In the genomic region with DNA sequence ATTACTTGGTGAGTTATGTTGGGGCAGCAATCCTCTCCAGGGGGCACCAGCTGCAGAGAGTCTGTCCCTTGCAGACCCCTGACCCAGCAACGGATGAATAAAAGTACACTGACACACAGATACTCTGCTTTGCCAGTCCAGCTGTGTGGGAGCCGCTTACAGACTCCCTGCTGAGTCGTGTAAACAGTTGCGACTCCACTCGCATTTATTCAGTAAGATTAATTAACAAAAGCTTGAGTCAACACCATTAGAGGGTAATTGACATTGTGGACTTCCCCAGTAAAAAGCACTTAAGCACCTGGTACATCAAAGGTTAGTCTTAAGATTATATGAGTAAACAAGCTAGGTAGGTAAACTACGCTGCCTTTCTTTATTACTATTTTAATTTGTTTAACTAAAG, we compare ENCODE assay signal across 15 cellular contexts.
DNase-seq lines count a peak whose midpoint lies in the region; ATAC-seq and TF ChIP-seq lines count a peak whose summit lies in the region.
"Had no signal": no experiment of that assay in that cellular context is flagged by ENCODE, and none has a peak within 500 bp of the region (broad histone marks: within the 10 kb centered on the region; RNA-seq: fewer than 3 reads in every experiment).

No MANE protein-coding gene starts in this region.

- no peaks in the 10 kb centered on the region for H3K27me3 ChIP-seq in ovary
- no peaks in the 10 kb centered on the region for H3K27me3 ChIP-seq in CD4-positive, alpha-beta memory T cell (ENCODE audit: insufficient read depth, low read length)
- H3K27me3 ChIP-seq: colonic mucosa, MG63, thyroid gland had no signal

- no peak for ATAC-seq in HG03439 (IDR thresholded peaks at IDR 0.05; ENCODE audit: unreplicated experiment)
- ATAC-seq: activated T-helper 17 cell treated with anti-CD3 and anti-CD28 coated beads, Interleukin-2, amount 50 U/mL, for 72 hours; GM12878; psoas muscle had no signal

- H3K4me1 Mint-ChIP-seq in CD4-positive, alpha-beta memory T cell: peaks cover 0 to 3% (median 0%) of the 10 kb centered on the region in 4 donors
- H3K4me1 Mint-ChIP-seq: activated T-helper 17 cell treated with anti-CD3 and anti-CD28 coated beads, Interleukin-2, amount 50 U/mL, for 72 hours had no signal

- H3K27me3 Mint-ChIP-seq in CD4-positive, alpha-beta memory T cell: no peaks in the 10 kb centered on the region
- H3K27me3 Mint-ChIP-seq: activated T-helper 17 cell treated with anti-CD3 and anti-CD28 coated beads, Interleukin-2, amount 50 U/mL, for 72 hours had no signal

- intact Hi-C loops in ovary (cut with DNase I): no loop called here
- intact Hi-C loops in CD4-positive, alpha-beta memory T cell (cut with micrococcal nuclease): no loop called here

- peaks cover 47 to 55% of the 10 kb centered on the region in 2 donors for H3K36me3 Mint-ChIP-seq in CD4-positive, alpha-beta memory T cell

- no peak overlapping the region for H3K27ac ChIP-seq in ovary
- H3K27ac ChIP-seq in CD4-positive, alpha-beta memory T cell (ENCODE audit: low read depth, low read length): no peak overlapping the region
- H3K27ac ChIP-seq: colonic mucosa, psoas muscle, thyroid gland had no signal

- DNase-seq in ELF-1 (ENCODE audit: low read depth, low spot score) (peak; percentile 36), NCI-H146 treated with DMSO at 0.1 percent for 48 hours (lab: John Stamatoyannopoulos, UW; ENCODE audit: unreplicated experiment) (peak; percentile 98), NCI-H748 (lab: John Stamatoyannopoulos, UW; ENCODE audit: unreplicated experiment) (peak; percentile 98), left kidney (ENCODE audit: low read depth, low spot score) (peak; percentile 40), ovary (no peak), AML-193 (lab: John Stamatoyannopoulos, UW) (no peak)
- DNase-seq in CD4-positive, alpha-beta memory T cell: no peak
- DNase-seq: amniotic stem cell, MG63, psoas muscle, thyroid gland had no signal

- no peak overlapping the region for H3K4me3 ChIP-seq in ovary
- no peak overlapping the region for H3K4me3 ChIP-seq in CD4-positive, alpha-beta memory T cell (ENCODE audit: low read length in 2 of 2)
- H3K4me3 ChIP-seq: colonic mucosa, GM12878, MG63, psoas muscle, thyroid gland had no signal

- POLR2A ChIA-PET in CD4-positive, alpha-beta memory T cell (lab: Charles Lee; ENCODE audit: partially characterized antibody): no interaction called here

- no peak for TF ChIP-seq POLR2A in ovary (IDR thresholded peaks at IDR 0.05)

- no peaks in the 10 kb centered on the region for H3K9me3 Mint-ChIP-seq in CD4-positive, alpha-beta memory T cell
- H3K9me3 Mint-ChIP-seq: activated T-helper 17 cell treated with anti-CD3 and anti-CD28 coated beads, Interleukin-2, amount 50 U/mL, for 72 hours had no signal

- CTCF ChIA-PET in CD4-positive, alpha-beta memory T cell (lab: Charles Lee; ENCODE audit: partially characterized antibody): interaction anchor here (1.2 to 1.4 kb wide), 2 partner anchors 14 to 247 kb away, joined by 3 to 4 read pairs; no protein-coding TSS in a partner anchor

- TF ChIP-seq EP300 in ovary (IDR thresholded peaks at IDR 0.05): no peak

- TF ChIP-seq CTCF in ovary (IDR thresholded peaks at IDR 0.05): no peak

- H3K9me3 ChIP-seq in ovary: no peaks in the 10 kb centered on the region
- H3K9me3 ChIP-seq in CD4-positive, alpha-beta memory T cell (ENCODE audit: control insufficient read depth in 1 of 2, low read length in 2 of 2): no peaks in the 10 kb centered on the region
- H3K9me3 ChIP-seq: colonic mucosa, MG63, psoas muscle, thyroid gland had no signal

- H3K36me3 ChIP-seq in ovary: no peaks in the 10 kb centered on the region
- no peaks in the 10 kb centered on the region for H3K36me3 ChIP-seq in CD4-positive, alpha-beta memory T cell (ENCODE audit: insufficient read depth, low read length)
- H3K36me3 ChIP-seq: colonic mucosa, thyroid gland had no signal

- no peak overlapping the region for H3K4me3 Mint-ChIP-seq in CD4-positive, alpha-beta memory T cell
- H3K4me3 Mint-ChIP-seq: activated T-helper 17 cell treated with anti-CD3 and anti-CD28 coated beads, Interleukin-2, amount 50 U/mL, for 72 hours had no signal

- no peaks in the 10 kb centered on the region for H3K4me1 ChIP-seq in ovary (ENCODE audit: insufficient read depth)
- H3K4me1 ChIP-seq in CD4-positive, alpha-beta memory T cell (ENCODE audit: insufficient read depth, low read length): no peaks in the 10 kb centered on the region
- H3K4me1 ChIP-seq: colonic mucosa, psoas muscle, thyroid gland had no signal

- H3K27ac Mint-ChIP-seq in CD4-positive, alpha-beta memory T cell: no peak overlapping the region
- H3K27ac Mint-ChIP-seq: activated T-helper 17 cell treated with anti-CD3 and anti-CD28 coated beads, Interleukin-2, amount 50 U/mL, for 72 hours had no signal

- WGBS in ovary, 3 donors: 58 to 72% (median 65%) methylated on average over 6 of the region's 6 CpGs

Comparison
In these comparisons a context has a peak if more than half of its experiments do, and no peak if none do; other contexts are left out.
1. DNase-seq: peak in ELF-1 (single experiment), NCI-H146 treated with DMSO at 0.1 percent for 48 hours (single experiment), NCI-H748 (single experiment) and left kidney (single experiment); none in ovary (0 of 5), CD4-positive, alpha-beta memory T cell (0 of 5) and AML-193 (0 of 2).